Comparison of ENCODE assay signal across 2 cellular contexts in genomic region chr3:77917225-77917624, GRCh38.
TF ChIP-seq lines count a peak whose summit lies in the region.

No MANE protein-coding gene starts in this region.

TF ChIP-seq in GM23338, 12 proteins besides CTCF, POLR2A, EP300 and RAD21 (continued from another document):
- no peak for TF ChIP-seq ZNF462 (CRISPR knock-in tag; IDR thresholded peaks at IDR 0.05)

TF ChIP-seq in WTC11, 78 proteins besides CTCF, POLR2A, EP300 and RAD21 (continued from another document):
- TF ChIP-seq PREB (CRISPR knock-in tag; IDR thresholded peaks at IDR 0.05; ENCODE audit: borderline replicate concordance): no peak
- TF ChIP-seq FOXP1 (CRISPR knock-in tag; IDR thresholded peaks at IDR 0.05; ENCODE audit: borderline replicate concordance): no peak
- no peak for TF ChIP-seq STAT6 (CRISPR knock-in tag; conservative IDR thresholded peaks at IDR 0.05; ENCODE audit: low read depth)
- no peak for TF ChIP-seq ZNF138 (CRISPR knock-in tag; conservative IDR thresholded peaks at IDR 0.05)
- no peak for TF ChIP-seq CBFB (CRISPR knock-in tag; IDR thresholded peaks at IDR 0.05; ENCODE audit: low read depth)
- no peak for TF ChIP-seq ZNF532 (CRISPR knock-in tag; IDR thresholded peaks at IDR 0.05; ENCODE audit: borderline replicate concordance)
- TF ChIP-seq SP1 (CRISPR knock-in tag; conservative IDR thresholded peaks at IDR 0.05): no peak
- no peak for TF ChIP-seq HMGXB4 (CRISPR knock-in tag; IDR thresholded peaks at IDR 0.05)
- no peak for TF ChIP-seq ZNF263 (CRISPR knock-in tag; IDR thresholded peaks at IDR 0.05; ENCODE audit: low read depth)
- no peak for TF ChIP-seq ESRRA (CRISPR knock-in tag; IDR thresholded peaks at IDR 0.05; ENCODE audit: borderline replicate concordance)
- TF ChIP-seq KAT7 (CRISPR knock-in tag; IDR thresholded peaks at IDR 0.05; ENCODE audit: borderline replicate concordance): no peak
- TF ChIP-seq SOX15 (CRISPR knock-in tag; IDR thresholded peaks at IDR 0.05): no peak
- no peak for TF ChIP-seq ZNF425 (CRISPR knock-in tag; conservative IDR thresholded peaks at IDR 0.05)
- no peak for TF ChIP-seq JAZF1 (CRISPR knock-in tag; IDR thresholded peaks at IDR 0.05)
TF ChIP-seq in WTC11: peak in this region for 0.
